16 cellular contexts compared by ENCODE assay signal in the genomic region with DNA sequence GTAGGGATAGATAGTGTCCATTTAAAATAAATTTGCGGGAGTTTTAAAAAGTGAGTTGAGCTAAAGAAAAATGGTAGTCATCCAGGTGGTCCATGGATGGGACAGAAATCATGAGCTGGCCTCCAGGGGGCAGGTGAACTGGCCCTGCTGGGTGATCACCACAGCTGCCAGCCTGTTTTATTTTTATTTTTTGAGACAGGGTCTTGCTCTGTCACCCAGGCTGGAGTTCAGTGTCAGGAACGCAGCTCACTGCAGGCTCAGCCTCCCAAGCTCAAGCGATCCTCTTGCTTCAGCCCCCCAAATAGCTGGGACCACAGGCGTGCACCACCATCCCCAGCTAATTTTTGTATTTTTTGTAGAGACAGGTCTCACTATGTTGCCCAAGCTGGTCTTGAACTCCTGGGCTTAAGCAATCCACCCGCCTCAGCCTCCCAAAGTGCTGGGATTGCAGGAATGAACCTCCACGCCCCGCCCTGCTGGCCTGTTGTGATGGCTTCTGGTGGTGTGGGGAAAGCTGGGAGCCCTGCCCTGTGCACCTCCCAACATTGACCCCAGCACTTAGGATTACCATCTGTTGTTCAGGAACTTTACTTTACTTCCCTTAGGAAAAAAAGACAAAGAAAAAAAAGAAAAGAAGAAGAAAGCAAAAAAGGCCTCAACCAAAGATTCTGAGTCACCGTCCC. TPM values are rescaled to one million over a fixed set of nuclear protein-coding genes. Genes with fewer than 3 reads are reported as not detected.
DNase-seq lines count a peak whose midpoint lies in the region; ATAC-seq, FAIRE-seq and TF ChIP-seq lines count a peak whose summit lies in the region.
"Had no signal": no experiment of that assay in that cellular context is flagged by ENCODE, and none has a peak within 500 bp of the region (broad histone marks: within the 10 kb centered on the region; RNA-seq: fewer than 3 reads in every experiment).

No MANE protein-coding gene starts in this region.

- H3K9me2 ChIP-seq in SK-N-SH: no peaks in the 10 kb centered on the region

- no peak overlapping the region for H3K4me3 Mint-ChIP-seq in activated naive CD8-positive, alpha-beta T cell treated with anti-CD3 and anti-CD28 coated beads, Interleukin-2, amount 10 ng/mL, durations not matched to agents 7 days and 5 days
- no peak overlapping the region for H3K4me3 Mint-ChIP-seq in natural killer cell treated with Interleukin-12 subunit alpha and Interleukin-12 subunit beta and Interleukin-15 and Interleukin-18, amount 100 ng/mL, for 72 hours
- H3K4me3 Mint-ChIP-seq: CD8-positive, alpha-beta T cell had no signal

- TF ChIP-seq POLR2A in GM18505 (IDR thresholded peaks at IDR 0.05; ENCODE audit: borderline replicate concordance, extremely low read depth, insufficient read depth, insufficient read length): peak; percentile 26

- ATAC-seq in SK-N-SH treated with all-trans-retinoic acid at 6 μM for 48 hours (no peak), GM18505 (IDR thresholded peaks at IDR 0.05; ENCODE audit: unreplicated experiment) (no peak)
- no peak for ATAC-seq in activated naive CD8-positive, alpha-beta T cell treated with anti-CD3 and anti-CD28 coated beads, Interleukin-2, amount 10 ng/mL, durations not matched to agents 7 days and 5 days (ENCODE audit: low read depth)
- ATAC-seq in natural killer cell treated with Interleukin-12 subunit alpha and Interleukin-12 subunit beta and Interleukin-15 and Interleukin-18, amount 100 ng/mL, for 72 hours: no peak
- ATAC-seq: right cardiac atrium had no signal

- peak overlapping the region; percentile 75 for H3K27ac Mint-ChIP-seq in activated naive CD8-positive, alpha-beta T cell treated with anti-CD3 and anti-CD28 coated beads, Interleukin-2, amount 10 ng/mL, durations not matched to agents 7 days and 5 days
- peak overlapping the region; percentile 21 to 25 for H3K27ac Mint-ChIP-seq in natural killer cell treated with Interleukin-12 subunit alpha and Interleukin-12 subunit beta and Interleukin-15 and Interleukin-18, amount 100 ng/mL, for 72 hours

- H3K4me2 ChIP-seq in SK-N-SH: no peak overlapping the region

- DNase-seq in SK-N-SH (no peak), HTR-8/SVneo (ENCODE audit: insufficient read length, low spot score) (no peak), NOMO-1 treated with dmso at 0.1 percent for 144 hours (lab: John Stamatoyannopoulos, UW; ENCODE audit: unreplicated experiment) (no peak)
- DNase-seq in activated naive CD8-positive, alpha-beta T cell treated with anti-CD3 and anti-CD28 coated beads, Interleukin-2, amount 10 ng/mL, durations not matched to agents 7 days and 5 days: no peak
- DNase-seq in natural killer cell treated with Interleukin-12 subunit alpha and Interleukin-12 subunit beta and Interleukin-15 and Interleukin-18, amount 100 ng/mL, for 72 hours (ENCODE audit: low spot score): no peak
- no peak for DNase-seq in stimulated activated CD4-positive, alpha-beta T cell treated with anti-CD3 and anti-CD28 coated beads, Interleukin-4, amount 100 ng/mL, for 1 hour
- DNase-seq: 8988T, aorta, left lung, NCI-H226, upper lobe of right lung, WERI-Rb-1 had no signal

- H3K9me3 ChIP-seq in SK-N-SH: no peaks in the 10 kb centered on the region
- H3K9me3 ChIP-seq: left lung, upper lobe of right lung had no signal

- H3K79me2 ChIP-seq in SK-N-SH (ENCODE audit: insufficient read depth): no peaks in the 10 kb centered on the region

- 96% methylated on average over 8 of the region's 8 CpGs for WGBS in SK-N-SH (ENCODE audit: low lambda C conversion rate)

- no peak for FAIRE-seq in HTR-8/SVneo (lab: Jason Lieb, UNC)

- POLR2A ChIA-PET in SK-N-SH (lab: Yijun Ruan, JAX): interaction anchor here (1.4 kb wide), 1 partner anchor 38 kb away, joined by 4 read pairs; no protein-coding TSS in a partner anchor
- POLR2A ChIA-PET in activated naive CD8-positive, alpha-beta T cell treated with anti-CD3 and anti-CD28 coated beads, Interleukin-2, amount 10 ng/mL, durations not matched to agents 7 days and 5 days (lab: Charles Lee): interaction anchor here (4.7 kb wide), 1 partner anchor 13 kb away, joined by 32 read pairs; no protein-coding TSS in a partner anchor

- no peak for TF ChIP-seq EP300 in SK-N-SH (IDR thresholded peaks at IDR 0.05; ENCODE audit: borderline replicate concordance in 1 of 2, low read depth in 1 of 2, low read length in 1 of 2)

- H3K36me3 Mint-ChIP-seq in activated naive CD8-positive, alpha-beta T cell treated with anti-CD3 and anti-CD28 coated beads, Interleukin-2, amount 10 ng/mL, durations not matched to agents 7 days and 5 days: peaks cover 35% of the 10 kb centered on the region
- peaks cover 21% of the 10 kb centered on the region for H3K36me3 Mint-ChIP-seq in natural killer cell treated with Interleukin-12 subunit alpha and Interleukin-12 subunit beta and Interleukin-15 and Interleukin-18, amount 100 ng/mL, for 72 hours

- peak; percentile 16; the same call in 1 of the 2 replicates for TF ChIP-seq CTCF in SK-N-SH (IDR thresholded peaks at IDR 0.05)

- H3K4me3 ChIP-seq in SK-N-SH (ENCODE audit: low read depth in 2 of 2, low read length in 1 of 2): no peak overlapping the region
- H3K4me3 ChIP-seq: left lung, upper lobe of right lung had no signal

- peaks cover 0 to 4% of the 10 kb centered on the region in 2 experiments; a peak in 1 of 4 replicates for H3K4me1 ChIP-seq in SK-N-SH (ENCODE audit: control insufficient read depth in 1 of 2, insufficient read depth in 2 of 2, low read depth in 1 of 2, low read length in 1 of 2)
- H3K4me1 ChIP-seq: left lung, upper lobe of right lung had no signal

- H4K20me1 ChIP-seq in SK-N-SH (ENCODE audit: insufficient read depth): no peaks in the 10 kb centered on the region

- H3K4me1 Mint-ChIP-seq in activated naive CD8-positive, alpha-beta T cell treated with anti-CD3 and anti-CD28 coated beads, Interleukin-2, amount 10 ng/mL, durations not matched to agents 7 days and 5 days: peaks cover 25% of the 10 kb centered on the region
- H3K4me1 Mint-ChIP-seq in natural killer cell treated with Interleukin-12 subunit alpha and Interleukin-12 subunit beta and Interleukin-15 and Interleukin-18, amount 100 ng/mL, for 72 hours (ENCODE audit: low read depth in 2 of 2): peaks cover 8 to 16% of the 10 kb centered on the region in 2 donors

- no peak overlapping the region for H3K27ac ChIP-seq in SK-N-SH (ENCODE audit: low read depth in 2 of 2, low read length in 1 of 2)
- H3K27ac ChIP-seq: left lung, upper lobe of right lung, WERI-Rb-1 had no signal

- TF ChIP-seq RAD21 in SK-N-SH (IDR thresholded peaks at IDR 0.05; ENCODE audit: low read length): no peak

- no peak overlapping the region for H2AFZ ChIP-seq in SK-N-SH (ENCODE audit: low read depth)

- no peaks in the 10 kb centered on the region for H3K27me3 Mint-ChIP-seq in activated naive CD8-positive, alpha-beta T cell treated with anti-CD3 and anti-CD28 coated beads, Interleukin-2, amount 10 ng/mL, durations not matched to agents 7 days and 5 days
- no peaks in the 10 kb centered on the region for H3K27me3 Mint-ChIP-seq in natural killer cell treated with Interleukin-12 subunit alpha and Interleukin-12 subunit beta and Interleukin-15 and Interleukin-18, amount 100 ng/mL, for 72 hours

- no peaks in the 10 kb centered on the region for H3K27me3 ChIP-seq in SK-N-SH (ENCODE audit: insufficient read depth)
- H3K27me3 ChIP-seq: left lung, upper lobe of right lung had no signal

- H3K9me3 Mint-ChIP-seq in activated naive CD8-positive, alpha-beta T cell treated with anti-CD3 and anti-CD28 coated beads, Interleukin-2, amount 10 ng/mL, durations not matched to agents 7 days and 5 days: no peaks in the 10 kb centered on the region
- H3K9me3 Mint-ChIP-seq in natural killer cell treated with Interleukin-12 subunit alpha and Interleukin-12 subunit beta and Interleukin-15 and Interleukin-18, amount 100 ng/mL, for 72 hours: no peaks in the 10 kb centered on the region
- H3K9me3 Mint-ChIP-seq: CD8-positive, alpha-beta T cell had no signal

- peaks cover 7 to 79% of the 10 kb centered on the region in 2 experiments for H3K36me3 ChIP-seq in SK-N-SH (replicated peaks in 1 of 2; ENCODE audit: control insufficient read depth in 1 of 2, insufficient read depth in 2 of 2, low read length in 1 of 2)

- CTCF ChIA-PET in SK-N-SH (lab: Yijun Ruan, JAX): interaction anchor here (1.1 to 1.5 kb wide), 4 partner anchors 18 to 113 kb away, joined by 3 to 5 read pairs (median 4); no protein-coding TSS in a partner anchor

- peaks cover 5% of the 10 kb centered on the region for H3F3A ChIP-seq in SK-N-SH (replicated peaks; ENCODE audit: insufficient read depth)

- no peak overlapping the region for H3K9ac ChIP-seq in SK-N-SH

TF ChIP-seq in SK-N-SH treated with all-trans-retinoic acid at 6 μM for 48 hours, 23 proteins besides CTCF, POLR2A, EP300 and RAD21 (continues in another document):
- no peak for TF ChIP-seq BACH2 (CRISPR knock-in tag; IDR thresholded peaks at IDR 0.05; ENCODE audit: borderline replicate concordance)

RNA-seq across cellular contexts. Expression of a gene that starts 14.8 kb away (rescaled TPM):
- 0.15 and 0.26 TPM in 2 replicates for polyA plus RNA-seq in SK-N-SH (2012; rRNA removed)
- polyA plus RNA-seq in SK-N-SH (2012; cell fraction: cytosol; rRNA removed): 0.06 and 0.13 TPM in 2 replicates
- polyA plus RNA-seq in SK-N-SH (2012; cell fraction: nucleus; rRNA removed): 0.08 and 0.23 TPM in 2 replicates
- total RNA-seq in activated naive CD8-positive, alpha-beta T cell treated with anti-CD3 and anti-CD28 coated beads, Interleukin-2, amount 10 ng/mL, durations not matched to agents 7 days and 5 days: 100 to 1,000 TPM; 341 to 350 TPM
- 100 to 1,000 TPM; 767 to 771 TPM for total RNA-seq in natural killer cell treated with Interleukin-12 subunit alpha and Interleukin-12 subunit beta and Interleukin-15 and Interleukin-18, amount 100 ng/mL, for 72 hours

RNA-seq across cellular contexts. Expression of a gene that starts 40.4 kb away (rescaled TPM):
- 21.9 and 33.0 TPM in 2 replicates for polyA plus RNA-seq in SK-N-SH (2012; rRNA removed)
- polyA plus RNA-seq in SK-N-SH (2012; cell fraction: cytosol; rRNA removed): 17.0 and 24.0 TPM in 2 replicates
- 92.6 and 94.3 TPM in 2 replicates for polyA plus RNA-seq in SK-N-SH (2012; cell fraction: nucleus; rRNA removed)
- total RNA-seq in activated naive CD8-positive, alpha-beta T cell treated with anti-CD3 and anti-CD28 coated beads, Interleukin-2, amount 10 ng/mL, durations not matched to agents 7 days and 5 days: 10 to 100 TPM; 68.8 to 72.5 TPM
- total RNA-seq in natural killer cell treated with Interleukin-12 subunit alpha and Interleukin-12 subunit beta and Interleukin-15 and Interleukin-18, amount 100 ng/mL, for 72 hours: 100 to 1,000 TPM in 1 of 2 donors, 10 to 100 TPM in 1; 70.0 to 140 TPM

RNA-seq across cellular contexts. Expression of a gene that starts 51.6 kb away (rescaled TPM):
- polyA plus RNA-seq in SK-N-SH (2012; rRNA removed): 10,227 and 11,441 TPM in 2 replicates
- 12,920 and 13,251 TPM in 2 replicates for polyA plus RNA-seq in SK-N-SH (2012; cell fraction: cytosol; rRNA removed)
- 1,878 and 2,730 TPM in 2 replicates for polyA plus RNA-seq in SK-N-SH (2012; cell fraction: nucleus; rRNA removed)
- 1,000 to 10,000 TPM; 2,811 to 2,872 TPM for total RNA-seq in activated naive CD8-positive, alpha-beta T cell treated with anti-CD3 and anti-CD28 coated beads, Interleukin-2, amount 10 ng/mL, durations not matched to agents 7 days and 5 days
- total RNA-seq in natural killer cell treated with Interleukin-12 subunit alpha and Interleukin-12 subunit beta and Interleukin-15 and Interleukin-18, amount 100 ng/mL, for 72 hours: 1,000 to 10,000 TPM; 1,429 to 1,580 TPM
